In genomic region chr14:35394326-35394725, GRCh38 we compare ENCODE assay signal across 30 cellular contexts.
"Had no signal": no experiment of that assay in that cellular context is flagged by ENCODE, and none has a peak within 500 bp of the region (broad histone marks: within the 10 kb centered on the region; RNA-seq: fewer than 3 reads in every experiment).

No MANE protein-coding gene starts in this region.

- H3K9me3 Mint-ChIP-seq: activated CD4-positive, alpha-beta memory T cell treated with anti-CD3 and anti-CD28 coated beads for 36 hours; activated CD4-positive, alpha-beta T cell treated with anti-CD3 and anti-CD28 coated beads, Interleukin-2, amount 10 ng/mL, durations not matched to agents 24 days and 14 days; activated naive CD8-positive, alpha-beta T cell treated with anti-CD3 and anti-CD28 coated beads, Interleukin-2, amount 10 ng/mL, durations not matched to agents 7 days and 5 days; activated T-cell treated with anti-CD3 and anti-CD28 coated beads, Interleukin-2, amount 50 U/mL, for 24 hours; activated T-helper 2 cell treated with anti-CD3 and anti-CD28 coated beads, Interferon-gamma antibody, Interleukin-2, Interleukin-4, amounts not matched to agents 10 μg/mL and 5 μg/mL and 100 μg/mL, durations not matched to agents 14 hours and 24 hours and 36 hours; effector memory CD8-positive, alpha-beta T cell; immature natural killer cell; natural killer cell treated with Interleukin-12 subunit alpha and Interleukin-12 subunit beta and Interleukin-15 and Interleukin-18, amount 100 ng/mL, for 72 hours; stimulated activated memory B cell treated with anti-CD40 and anti-IgM and Interleukin-4, amounts not matched to agents 10 μg/mL and 1 μg/mL and 100 μg/mL, for 72 hours; stimulated activated naive CD8-positive, alpha-beta T cell treated with anti-CD3 and anti-CD28 coated beads, Interleukin-15, amount 100 ng/mL, for 72 hours had no signal

- H3K36me3 Mint-ChIP-seq: natural killer cell treated with Interleukin-12 subunit alpha and Interleukin-12 subunit beta and Interleukin-15 and Interleukin-18, amount 100 ng/mL, for 72 hours had no signal

- H3K27me3 Mint-ChIP-seq: activated CD4-positive, alpha-beta memory T cell treated with anti-CD3 and anti-CD28 coated beads for 36 hours; activated CD4-positive, alpha-beta T cell treated with anti-CD3 and anti-CD28 coated beads, Interleukin-2, amount 10 ng/mL, durations not matched to agents 24 days and 14 days; activated naive CD8-positive, alpha-beta T cell treated with anti-CD3 and anti-CD28 coated beads, Interleukin-2, amount 10 ng/mL, durations not matched to agents 7 days and 5 days; activated T-cell treated with anti-CD3 and anti-CD28 coated beads, Interleukin-2, amount 50 U/mL, for 24 hours; effector memory CD8-positive, alpha-beta T cell; natural killer cell treated with Interleukin-12 subunit alpha and Interleukin-12 subunit beta and Interleukin-15 and Interleukin-18, amount 100 ng/mL, for 72 hours; stimulated activated memory B cell treated with anti-CD40 and anti-IgM and Interleukin-4, amounts not matched to agents 10 μg/mL and 1 μg/mL and 100 μg/mL, for 72 hours; stimulated activated naive CD8-positive, alpha-beta T cell treated with anti-CD3 and anti-CD28 coated beads, Interleukin-15, amount 100 ng/mL, for 72 hours had no signal

- H3K4me2 ChIP-seq: smooth muscle cell had no signal

- H3K4me3 ChIP-seq: heart left ventricle, lower lobe of right lung, mucosa of descending colon, prostate gland, smooth muscle cell, upper lobe of right lung had no signal

- ATAC-seq: effector memory CD8-positive, alpha-beta T cell; heart left ventricle; lower lobe of right lung; mucosa of descending colon; natural killer cell treated with Interleukin-12 subunit alpha and Interleukin-12 subunit beta and Interleukin-15 and Interleukin-18, amount 100 ng/mL, for 72 hours; stimulated activated memory B cell treated with anti-CD40 and anti-IgM and Interleukin-4, amounts not matched to agents 10 μg/mL and 1 μg/mL and 100 μg/mL, for 72 hours; stimulated activated naive CD8-positive, alpha-beta T cell treated with anti-CD3 and anti-CD28 coated beads, Interleukin-15, amount 100 ng/mL, for 72 hours; upper lobe of right lung had no signal

- H3K27ac ChIP-seq: brain microvascular endothelial cell, lower lobe of right lung, upper lobe of right lung, WERI-Rb-1 had no signal

- H3K27me3 ChIP-seq: brain microvascular endothelial cell, heart left ventricle, upper lobe of right lung had no signal

- H3K36me3 ChIP-seq: brain microvascular endothelial cell, prostate gland had no signal

- H3K4me3 Mint-ChIP-seq: activated CD4-positive, alpha-beta memory T cell treated with anti-CD3 and anti-CD28 coated beads for 36 hours; activated CD4-positive, alpha-beta T cell treated with anti-CD3 and anti-CD28 coated beads, Interleukin-2, amount 10 ng/mL, durations not matched to agents 24 days and 14 days; activated naive CD8-positive, alpha-beta T cell treated with anti-CD3 and anti-CD28 coated beads, Interleukin-2, amount 10 ng/mL, durations not matched to agents 7 days and 5 days; activated T-cell treated with anti-CD3 and anti-CD28 coated beads, Interleukin-2, amount 50 U/mL, for 24 hours; effector memory CD8-positive, alpha-beta T cell; immature natural killer cell; natural killer cell treated with Interleukin-12 subunit alpha and Interleukin-12 subunit beta and Interleukin-15 and Interleukin-18, amount 100 ng/mL, for 72 hours; stimulated activated memory B cell treated with anti-CD40 and anti-IgM and Interleukin-4, amounts not matched to agents 10 μg/mL and 1 μg/mL and 100 μg/mL, for 72 hours; stimulated activated naive CD8-positive, alpha-beta T cell treated with anti-CD3 and anti-CD28 coated beads, Interleukin-15, amount 100 ng/mL, for 72 hours had no signal

- H3K27ac Mint-ChIP-seq: activated CD4-positive, alpha-beta memory T cell treated with anti-CD3 and anti-CD28 coated beads for 36 hours; activated CD4-positive, alpha-beta T cell treated with anti-CD3 and anti-CD28 coated beads, Interleukin-2, amount 10 ng/mL, durations not matched to agents 24 days and 14 days; activated naive CD8-positive, alpha-beta T cell treated with anti-CD3 and anti-CD28 coated beads, Interleukin-2, amount 10 ng/mL, durations not matched to agents 7 days and 5 days; activated T-cell treated with anti-CD3 and anti-CD28 coated beads, Interleukin-2, amount 50 U/mL, for 24 hours; activated T-helper 2 cell treated with anti-CD3 and anti-CD28 coated beads, Interferon-gamma antibody, Interleukin-2, Interleukin-4, amounts not matched to agents 10 μg/mL and 5 μg/mL and 100 μg/mL, durations not matched to agents 14 hours and 24 hours and 36 hours; effector memory CD8-positive, alpha-beta T cell; stimulated activated memory B cell treated with anti-CD40 and anti-IgM and Interleukin-4, amounts not matched to agents 10 μg/mL and 1 μg/mL and 100 μg/mL, for 72 hours; stimulated activated naive CD8-positive, alpha-beta T cell treated with anti-CD3 and anti-CD28 coated beads, Interleukin-15, amount 100 ng/mL, for 72 hours had no signal

- DNase-seq: activated CD4-positive, alpha-beta memory T cell treated with anti-CD3 and anti-CD28 coated beads for 36 hours; activated CD4-positive, alpha-beta T cell treated with anti-CD3 and anti-CD28 coated beads, Interleukin-2, amount 10 ng/mL, durations not matched to agents 24 days and 14 days; activated CD4-positive, CD25-positive, alpha-beta regulatory T cell treated with anti-CD3 and anti-CD28 coated beads, Interleukin-2, amount 50 U/mL, for 72 hours; activated CD8-positive, alpha-beta memory T cell treated with anti-CD3 and anti-CD28 coated beads, Interleukin-2, amount 50 U/mL, for 4 hours; activated naive CD8-positive, alpha-beta T cell treated with anti-CD3 and anti-CD28 coated beads, Interleukin-2, amount 10 ng/mL, durations not matched to agents 7 days and 5 days; activated T-cell treated with anti-CD3 and anti-CD28 coated beads, Interleukin-2, amount 50 U/mL, for 24 hours; brain microvascular endothelial cell; caudate nucleus; cortex of kidney; effector memory CD8-positive, alpha-beta T cell; foreskin fibroblast; heart left ventricle; hypothalamus; immature natural killer cell; lower lobe of right lung; mucosa of descending colon; retina; stimulated activated CD4-positive, alpha-beta T cell treated with anti-CD3 and anti-CD28 coated beads, Interleukin-1b, Interleukin-23, amount 100 ng/mL, for 48 hours; stimulated activated CD4-positive, alpha-beta T cell treated with anti-CD3 and anti-CD28 coated beads, Interleukin-4, amount 100 ng/mL, for 4 hours; stimulated activated CD8-positive, alpha-beta memory T cell treated with anti-CD3 and anti-CD28 coated beads, Interleukin-4, amount 100 ng/mL, for 48 hours; stimulated activated naive CD8-positive, alpha-beta T cell treated with anti-CD3 and anti-CD28 coated beads, Interleukin-15, amount 100 ng/mL, for 72 hours; substantia nigra; T-helper 9 cell; upper lobe of right lung; WERI-Rb-1 had no signal

- H3K9me3 ChIP-seq: heart left ventricle, lower lobe of right lung, mucosa of descending colon, prostate gland, upper lobe of right lung had no signal
